ENCODE assay signal across 22 cellular contexts in genomic region chr15:80172401-80172800, GRCh38.
"Had no signal": no experiment of that assay in that cellular context is flagged by ENCODE, and none has a peak within 500 bp of the region (broad histone marks: within the 10 kb centered on the region; RNA-seq: fewer than 3 reads in every experiment).

No MANE protein-coding gene starts in this region.

- H3K27ac ChIP-seq: SJCRH30, WERI-Rb-1 had no signal

- H3K36me3 ChIP-seq: SJCRH30, WERI-Rb-1 had no signal

- H3K4me1 ChIP-seq: SJCRH30 had no signal

- H3K9me3 Mint-ChIP-seq: activated CD4-positive, alpha-beta memory T cell treated with anti-CD3 and anti-CD28 coated beads, Interleukin-2, amount 10 ng/mL, durations not matched to agents 7 days and 5 days; activated naive CD4-positive, alpha-beta T cell treated with anti-CD3 and anti-CD28 coated beads, Interleukin-2, amount 50 U/mL, for 24 hours; activated T-cell treated with anti-CD3 and anti-CD28 coated beads, Interleukin-2, amount 50 U/mL, for 24 hours; activated T-helper 1 cell treated with anti-CD3 and anti-CD28 coated beads, Interleukin-12 subunit alpha, Interleukin-12 subunit beta, Interleukin-2, Interleukin-4 antibody, amounts not matched to agents 30 ng/mL and 10 ng/mL and 1 ng/mL, durations not matched to agents 14 hours and 24 hours and 36 hours had no signal

- H3K4me3 ChIP-seq: SJCRH30 had no signal

- H3K4me3 Mint-ChIP-seq: activated CD4-positive, alpha-beta memory T cell treated with anti-CD3 and anti-CD28 coated beads, Interleukin-2, amount 10 ng/mL, durations not matched to agents 7 days and 5 days; activated CD4-positive, alpha-beta T cell treated with anti-CD3 and anti-CD28 coated beads for 36 hours; activated naive CD4-positive, alpha-beta T cell treated with anti-CD3 and anti-CD28 coated beads, Interleukin-2, amount 50 U/mL, for 24 hours; activated T-cell treated with anti-CD3 and anti-CD28 coated beads, Interleukin-2, amount 50 U/mL, for 24 hours; activated T-helper 1 cell treated with anti-CD3 and anti-CD28 coated beads, Interleukin-12 subunit alpha, Interleukin-12 subunit beta, Interleukin-2, Interleukin-4 antibody, amounts not matched to agents 30 ng/mL and 10 ng/mL and 1 ng/mL, durations not matched to agents 14 hours and 24 hours and 36 hours had no signal

- H3K9ac ChIP-seq: SK-N-SH had no signal

- H3K4me1 Mint-ChIP-seq: activated CD4-positive, alpha-beta memory T cell treated with anti-CD3 and anti-CD28 coated beads, Interleukin-2, amount 10 ng/mL, durations not matched to agents 7 days and 5 days; activated CD4-positive, alpha-beta T cell treated with anti-CD3 and anti-CD28 coated beads for 36 hours; activated naive CD4-positive, alpha-beta T cell treated with anti-CD3 and anti-CD28 coated beads, Interleukin-2, amount 50 U/mL, for 24 hours had no signal

- H3K27me3 ChIP-seq: SJCRH30 had no signal

- H3K27ac Mint-ChIP-seq: activated CD4-positive, alpha-beta memory T cell treated with anti-CD3 and anti-CD28 coated beads, Interleukin-2, amount 10 ng/mL, durations not matched to agents 7 days and 5 days; activated CD4-positive, alpha-beta T cell treated with anti-CD3 and anti-CD28 coated beads for 36 hours; activated naive CD4-positive, alpha-beta T cell treated with anti-CD3 and anti-CD28 coated beads, Interleukin-2, amount 50 U/mL, for 24 hours; activated T-cell treated with anti-CD3 and anti-CD28 coated beads, Interleukin-2, amount 50 U/mL, for 24 hours; activated T-helper 1 cell treated with anti-CD3 and anti-CD28 coated beads, Interleukin-12 subunit alpha, Interleukin-12 subunit beta, Interleukin-2, Interleukin-4 antibody, amounts not matched to agents 30 ng/mL and 10 ng/mL and 1 ng/mL, durations not matched to agents 14 hours and 24 hours and 36 hours had no signal

- H3K9me3 ChIP-seq: SJCRH30, SK-N-SH had no signal

- H3K27me3 Mint-ChIP-seq: activated CD4-positive, alpha-beta memory T cell treated with anti-CD3 and anti-CD28 coated beads, Interleukin-2, amount 10 ng/mL, durations not matched to agents 7 days and 5 days; activated CD4-positive, alpha-beta T cell treated with anti-CD3 and anti-CD28 coated beads for 36 hours; activated naive CD4-positive, alpha-beta T cell treated with anti-CD3 and anti-CD28 coated beads, Interleukin-2, amount 50 U/mL, for 24 hours; activated T-cell treated with anti-CD3 and anti-CD28 coated beads, Interleukin-2, amount 50 U/mL, for 24 hours had no signal

- DNase-seq: activated CD4-positive, alpha-beta memory T cell treated with anti-CD3 and anti-CD28 coated beads, Interleukin-2, amount 10 ng/mL, durations not matched to agents 7 days and 5 days; activated CD4-positive, alpha-beta T cell treated with anti-CD3 and anti-CD28 coated beads for 36 hours; activated CD4-positive, alpha-beta T cell treated with anti-CD3 and anti-CD28 coated beads, Interleukin-2, amount 50 U/mL, for 1 hour; activated effector memory CD4-positive, alpha-beta T cell treated with Interleukin-2 at 50 U/mL for 16 hours; activated naive CD4-positive, alpha-beta T cell; activated T-cell treated with anti-CD3 and anti-CD28 coated beads, Interleukin-2, amount 50 U/mL, for 24 hours; KG1; NCI-H1048; NCI-H1930; NCI-H2107; NCI-H345; NCI-H510A; NCI-H526 treated with DMSO at 0.1 percent for 48 hours; NCI-H82; Right ventricle myocardium superior; RPMI8226; SJCRH30; SK-N-SH; T-helper 1 cell; WERI-Rb-1 had no signal
